In genomic region chr17:10821770-10822169, GRCh38 we compare ENCODE assay signal across 1 cellular context.
TF ChIP-seq lines count a peak whose summit lies in the region.

No MANE protein-coding gene starts in this region.

TF ChIP-seq in WTC11, 78 proteins besides CTCF, POLR2A, EP300 and RAD21 (continued from another document):
- TF ChIP-seq ZNF532 (CRISPR knock-in tag; IDR thresholded peaks at IDR 0.05; ENCODE audit: borderline replicate concordance) (no peak), PRRX2 (CRISPR knock-in tag; IDR thresholded peaks at IDR 0.05) (no peak), ETV6 (CRISPR knock-in tag; IDR thresholded peaks at IDR 0.05) (no peak), ATF2 (CRISPR knock-in tag; IDR thresholded peaks at IDR 0.05; ENCODE audit: borderline replicate concordance, low read depth) (no peak), IRF1 (CRISPR knock-in tag; IDR thresholded peaks at IDR 0.05) (no peak), KAT7 (CRISPR knock-in tag; IDR thresholded peaks at IDR 0.05; ENCODE audit: borderline replicate concordance) (no peak), ERG (CRISPR knock-in tag; IDR thresholded peaks at IDR 0.05) (no peak), CREM (CRISPR knock-in tag; IDR thresholded peaks at IDR 0.05) (no peak), ELF4 (CRISPR knock-in tag; IDR thresholded peaks at IDR 0.05; ENCODE audit: low read depth) (no peak), ZNF121 (CRISPR knock-in tag; IDR thresholded peaks at IDR 0.05) (no peak), ZNF396 (CRISPR knock-in tag; IDR thresholded peaks at IDR 0.05; ENCODE audit: borderline replicate concordance) (no peak), OVOL2 (CRISPR knock-in tag; IDR thresholded peaks at IDR 0.05; ENCODE audit: borderline replicate concordance) (no peak)
- TF ChIP-seq, protein P1, sequence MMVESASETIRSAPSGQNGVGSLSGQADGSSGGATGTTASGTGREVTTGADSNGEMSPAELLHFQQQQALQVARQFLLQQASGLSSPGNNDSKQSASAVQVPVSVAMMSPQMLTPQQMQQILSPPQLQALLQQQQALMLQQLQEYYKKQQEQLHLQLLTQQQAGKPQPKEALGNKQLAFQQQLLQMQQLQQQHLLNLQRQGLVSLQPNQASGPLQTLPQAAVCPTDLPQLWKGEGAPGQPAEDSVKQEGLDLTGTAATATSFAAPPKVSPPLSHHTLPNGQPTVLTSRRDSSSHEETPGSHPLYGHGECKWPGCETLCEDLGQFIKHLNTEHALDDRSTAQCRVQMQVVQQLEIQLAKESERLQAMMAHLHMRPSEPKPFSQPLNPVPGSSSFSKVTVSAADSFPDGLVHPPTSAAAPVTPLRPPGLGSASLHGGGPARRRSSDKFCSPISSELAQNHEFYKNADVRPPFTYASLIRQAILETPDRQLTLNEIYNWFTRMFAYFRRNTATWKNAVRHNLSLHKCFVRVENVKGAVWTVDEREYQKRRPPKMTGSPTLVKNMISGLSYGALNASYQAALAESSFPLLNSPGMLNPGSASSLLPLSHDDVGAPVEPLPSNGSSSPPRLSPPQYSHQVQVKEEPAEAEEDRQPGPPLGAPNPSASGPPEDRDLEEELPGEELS (CRISPR knock-in tag; IDR thresholded peaks at IDR 0.05): no peak
